Comparison of ENCODE assay signal across 9 cellular contexts in the genomic region with DNA sequence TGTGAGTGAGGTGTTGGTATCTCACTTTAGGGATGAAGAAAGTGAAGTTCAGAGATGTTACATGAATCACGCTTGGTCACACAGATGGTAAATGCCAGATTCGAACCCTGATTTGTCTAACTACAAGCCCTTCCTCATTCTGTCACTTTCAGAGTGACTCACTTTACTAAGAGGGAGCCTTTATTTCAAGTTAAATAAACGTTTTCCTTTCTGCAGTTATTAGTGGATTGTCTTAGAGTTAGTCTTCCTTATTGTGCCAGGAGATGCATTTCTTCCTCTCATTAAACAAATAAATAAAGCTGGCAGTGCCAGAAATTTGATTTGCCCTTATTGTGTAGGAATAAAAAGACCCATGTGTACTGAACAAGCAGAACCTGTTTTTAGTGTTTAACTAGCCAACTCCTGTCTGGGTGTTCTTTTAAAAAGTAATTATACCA.
DNase-seq lines count a peak whose midpoint lies in the region; ATAC-seq and FAIRE-seq lines count a peak whose summit lies in the region.
"Had no signal": no experiment of that assay in that cellular context is flagged by ENCODE, and none has a peak within 500 bp of the region (broad histone marks: within the 10 kb centered on the region; RNA-seq: fewer than 3 reads in every experiment).

No MANE protein-coding gene starts in this region.

- H3K27ac Mint-ChIP-seq in activated CD8-positive, alpha-beta memory T cell treated with anti-CD3 and anti-CD28 coated beads, Interleukin-2, amount 10 ng/mL, durations not matched to agents 7 days and 5 days, result peak overlapping the region; percentile 86
- peak overlapping the region in 1 of 2 donors; percentile 8 for H3K27ac Mint-ChIP-seq in stimulated activated naive CD8-positive, alpha-beta T cell treated with anti-CD3 and anti-CD28 coated beads, Interleukin-15, amount 100 ng/mL, for 72 hours

- H3K4me3 Mint-ChIP-seq in activated CD8-positive, alpha-beta memory T cell treated with anti-CD3 and anti-CD28 coated beads, Interleukin-2, amount 10 ng/mL, durations not matched to agents 7 days and 5 days, result peak overlapping the region; percentile 63
- peak overlapping the region; percentile 67 to 69 for H3K4me3 Mint-ChIP-seq in stimulated activated naive CD8-positive, alpha-beta T cell treated with anti-CD3 and anti-CD28 coated beads, Interleukin-15, amount 100 ng/mL, for 72 hours

- CTCF ChIA-PET in activated CD8-positive, alpha-beta memory T cell treated with anti-CD3 and anti-CD28 coated beads, Interleukin-2, amount 10 ng/mL, durations not matched to agents 7 days and 5 days (lab: Charles Lee), result interaction anchor here (0.6 to 5.4 kb wide), 13 partner anchors 12 to 246 kb away, joined by 3 to 26 read pairs (median 7); no protein-coding TSS in a partner anchor

- peaks cover 10% of the 10 kb centered on the region for H3K36me3 Mint-ChIP-seq in activated CD8-positive, alpha-beta memory T cell treated with anti-CD3 and anti-CD28 coated beads, Interleukin-2, amount 10 ng/mL, durations not matched to agents 7 days and 5 days

- H3K9me3 Mint-ChIP-seq in activated CD8-positive, alpha-beta memory T cell treated with anti-CD3 and anti-CD28 coated beads, Interleukin-2, amount 10 ng/mL, durations not matched to agents 7 days and 5 days (ENCODE audit: low read depth), result no peaks in the 10 kb centered on the region
- H3K9me3 Mint-ChIP-seq in stimulated activated naive CD8-positive, alpha-beta T cell treated with anti-CD3 and anti-CD28 coated beads, Interleukin-15, amount 100 ng/mL, for 72 hours, result no peaks in the 10 kb centered on the region

- peak; percentile 45 for FAIRE-seq in colon (lab: Jason Lieb, UNC)

- no peak for DNase-seq in activated CD8-positive, alpha-beta memory T cell treated with anti-CD3 and anti-CD28 coated beads, Interleukin-2, amount 10 ng/mL, durations not matched to agents 7 days and 5 days
- no peak for DNase-seq in activated CD8-positive, alpha-beta memory T cell treated with anti-CD3 and anti-CD28 coated beads, Interleukin-2, amount 50 U/mL, for 48 hours
- DNase-seq in NCI-H1105 (lab: John Stamatoyannopoulos, UW) (peak; percentile 32), T-helper 9 cell (no peak)
- DNase-seq in stimulated activated naive CD8-positive, alpha-beta T cell treated with anti-CD3 and anti-CD28 coated beads, Interleukin-15, amount 100 ng/mL, for 72 hours, result peak in 1 of 2 donors; percentile 25
- DNase-seq: foreskin fibroblast had no signal

- peak; percentile 48 for ATAC-seq in activated CD8-positive, alpha-beta memory T cell treated with anti-CD3 and anti-CD28 coated beads, Interleukin-2, amount 10 ng/mL, durations not matched to agents 7 days and 5 days
- ATAC-seq in stimulated activated naive CD8-positive, alpha-beta T cell treated with anti-CD3 and anti-CD28 coated beads, Interleukin-15, amount 100 ng/mL, for 72 hours, result peak; percentile 87
- ATAC-seq in HG03045 (IDR thresholded peaks at IDR 0.05; ENCODE audit: unreplicated experiment) (no peak), GM18873 (IDR thresholded peaks at IDR 0.05; ENCODE audit: low FRiP score, unreplicated experiment) (no peak)

- peaks cover 80% of the 10 kb centered on the region for H3K4me1 Mint-ChIP-seq in activated CD8-positive, alpha-beta memory T cell treated with anti-CD3 and anti-CD28 coated beads, Interleukin-2, amount 10 ng/mL, durations not matched to agents 7 days and 5 days
- peaks cover 90% of the 10 kb centered on the region for H3K4me1 Mint-ChIP-seq in stimulated activated naive CD8-positive, alpha-beta T cell treated with anti-CD3 and anti-CD28 coated beads, Interleukin-15, amount 100 ng/mL, for 72 hours

- no peaks in the 10 kb centered on the region for H3K27me3 Mint-ChIP-seq in activated CD8-positive, alpha-beta memory T cell treated with anti-CD3 and anti-CD28 coated beads, Interleukin-2, amount 10 ng/mL, durations not matched to agents 7 days and 5 days
- H3K27me3 Mint-ChIP-seq in stimulated activated naive CD8-positive, alpha-beta T cell treated with anti-CD3 and anti-CD28 coated beads, Interleukin-15, amount 100 ng/mL, for 72 hours, result no peaks in the 10 kb centered on the region

Comparison
In these comparisons a context has a peak if more than half of its experiments do, and no peak if none do; other contexts are left out.
1. ATAC-seq: peak in activated CD8-positive, alpha-beta memory T cell treated with anti-CD3 and anti-CD28 coated beads, Interleukin-2, amount 10 ng/mL, durations not matched to agents 7 days and 5 days (single experiment) and stimulated activated naive CD8-positive, alpha-beta T cell treated with anti-CD3 and anti-CD28 coated beads, Interleukin-15, amount 100 ng/mL, for 72 hours (single experiment); none in HG03045 (single experiment) and GM18873 (single experiment).